In the genomic region with DNA sequence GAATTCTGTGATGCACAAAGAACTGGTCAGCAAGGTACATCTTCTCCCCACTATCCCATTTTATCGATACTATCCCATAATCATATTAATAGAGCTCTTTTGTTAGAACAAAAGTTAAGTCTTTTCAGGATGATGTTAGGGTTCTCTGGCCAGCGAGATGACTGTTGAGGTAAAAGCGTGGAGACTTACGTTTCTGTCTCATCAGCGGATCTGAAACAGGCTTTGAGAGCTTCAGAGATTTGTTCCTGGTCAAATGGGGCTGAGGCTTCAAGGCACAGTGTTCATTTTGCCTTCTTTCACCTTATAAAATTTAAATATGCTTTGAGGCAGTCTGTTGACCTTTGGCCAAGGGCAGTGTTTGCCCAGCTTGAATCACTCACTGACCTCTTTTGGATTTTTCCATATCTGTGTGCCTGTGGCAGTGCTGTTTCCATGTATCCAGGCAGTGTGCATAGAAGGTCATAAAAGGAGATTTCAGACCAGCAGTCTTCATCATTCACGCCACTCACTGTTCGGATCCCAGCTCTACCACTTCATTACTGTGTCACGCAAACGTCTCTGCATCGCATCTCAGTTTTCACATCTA, we compare ENCODE assay signal across 1 cellular context.
TF ChIP-seq lines count a peak whose summit lies in the region.

No MANE protein-coding gene starts in this region.

TF ChIP-seq in HepG2, 621 proteins besides CTCF, POLR2A, EP300 and RAD21 (continued from another document and continues in another):
- peak; percentile 27; the same call in 1 of the 2 replicates for TF ChIP-seq SALL1 (CRISPR knock-in tag; IDR thresholded peaks at IDR 0.05)
- TF ChIP-seq, protein P1, sequence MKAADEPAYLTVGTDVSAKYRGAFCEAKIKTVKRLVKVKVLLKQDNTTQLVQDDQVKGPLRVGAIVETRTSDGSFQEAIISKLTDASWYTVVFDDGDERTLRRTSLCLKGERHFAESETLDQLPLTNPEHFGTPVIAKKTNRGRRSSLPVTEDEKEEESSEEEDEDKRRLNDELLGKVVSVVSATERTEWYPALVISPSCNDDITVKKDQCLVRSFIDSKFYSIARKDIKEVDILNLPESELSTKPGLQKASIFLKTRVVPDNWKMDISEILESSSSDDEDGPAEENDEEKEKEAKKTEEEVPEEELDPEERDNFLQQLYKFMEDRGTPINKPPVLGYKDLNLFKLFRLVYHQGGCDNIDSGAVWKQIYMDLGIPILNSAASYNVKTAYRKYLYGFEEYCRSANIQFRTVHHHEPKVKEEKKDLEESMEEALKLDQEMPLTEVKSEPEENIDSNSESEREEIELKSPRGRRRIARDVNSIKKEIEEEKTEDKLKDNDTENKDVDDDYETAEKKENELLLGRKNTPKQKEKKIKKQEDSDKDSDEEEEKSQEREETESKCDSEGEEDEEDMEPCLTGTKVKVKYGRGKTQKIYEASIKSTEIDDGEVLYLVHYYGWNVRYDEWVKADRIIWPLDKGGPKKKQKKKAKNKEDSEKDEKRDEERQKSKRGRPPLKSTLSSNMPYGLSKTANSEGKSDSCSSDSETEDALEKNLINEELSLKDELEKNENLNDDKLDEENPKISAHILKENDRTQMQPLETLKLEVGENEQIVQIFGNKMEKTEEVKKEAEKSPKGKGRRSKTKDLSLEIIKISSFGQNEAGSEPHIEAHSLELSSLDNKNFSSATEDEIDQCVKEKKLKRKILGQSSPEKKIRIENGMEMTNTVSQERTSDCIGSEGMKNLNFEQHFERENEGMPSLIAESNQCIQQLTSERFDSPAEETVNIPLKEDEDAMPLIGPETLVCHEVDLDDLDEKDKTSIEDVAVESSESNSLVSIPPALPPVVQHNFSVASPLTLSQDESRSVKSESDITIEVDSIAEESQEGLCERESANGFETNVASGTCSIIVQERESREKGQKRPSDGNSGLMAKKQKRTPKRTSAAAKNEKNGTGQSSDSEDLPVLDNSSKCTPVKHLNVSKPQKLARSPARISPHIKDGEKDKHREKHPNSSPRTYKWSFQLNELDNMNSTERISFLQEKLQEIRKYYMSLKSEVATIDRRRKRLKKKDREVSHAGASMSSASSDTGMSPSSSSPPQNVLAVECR (CRISPR knock-in tag; IDR thresholded peaks at IDR 0.05; ENCODE audit: borderline replicate concordance), result no peak
- TF ChIP-seq NR2F6 (IDR thresholded peaks at IDR 0.05), result peak; percentile 50; the same call in 1 of the 2 replicates
- TF ChIP-seq NR2F6 (CRISPR knock-in tag; IDR thresholded peaks at IDR 0.05), result peak; percentile 61; the same call in 1 of the 2 replicates
- TF ChIP-seq RXRB (CRISPR knock-in tag; IDR thresholded peaks at IDR 0.05; ENCODE audit: borderline replicate concordance), result peak; percentile 30; the same call in 1 of the 2 replicates
- TF ChIP-seq, protein P2, sequence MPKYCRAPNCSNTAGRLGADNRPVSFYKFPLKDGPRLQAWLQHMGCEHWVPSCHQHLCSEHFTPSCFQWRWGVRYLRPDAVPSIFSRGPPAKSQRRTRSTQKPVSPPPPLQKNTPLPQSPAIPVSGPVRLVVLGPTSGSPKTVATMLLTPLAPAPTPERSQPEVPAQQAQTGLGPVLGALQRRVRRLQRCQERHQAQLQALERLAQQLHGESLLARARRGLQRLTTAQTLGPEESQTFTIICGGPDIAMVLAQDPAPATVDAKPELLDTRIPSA (CRISPR knock-in tag; IDR thresholded peaks at IDR 0.05; ENCODE audit: borderline replicate concordance), result no peak
- peak; percentile 26; the same call in 1 of the 2 replicates for TF ChIP-seq HNF4G (IDR thresholded peaks at IDR 0.05; ENCODE audit: borderline replicate concordance, low read depth, low read length)
- no peak for TF ChIP-seq HNF4G (CRISPR knock-in tag; IDR thresholded peaks at IDR 0.05; ENCODE audit: borderline replicate concordance, low read depth)
- no peak for TF ChIP-seq MYNN (CRISPR knock-in tag; IDR thresholded peaks at IDR 0.05; ENCODE audit: low read depth)
- TF ChIP-seq HOXA9 (CRISPR knock-in tag; IDR thresholded peaks at IDR 0.05; ENCODE audit: borderline replicate concordance), result no peak
- TF ChIP-seq NFATC3 (CRISPR knock-in tag; IDR thresholded peaks at IDR 0.05), result no peak
- peak; percentile 35; the same call in 1 of the 2 replicates for TF ChIP-seq HMG20A (CRISPR knock-in tag; IDR thresholded peaks at IDR 0.05; ENCODE audit: borderline replicate concordance)
- no peak for TF ChIP-seq CENPT (CRISPR knock-in tag; IDR thresholded peaks at IDR 0.05; ENCODE audit: low read depth)
- TF ChIP-seq ZNF7 (CRISPR knock-in tag; IDR thresholded peaks at IDR 0.05), result peak; percentile 61; the same call in 1 of the 2 replicates
- peak; percentile 80 for TF ChIP-seq ZBTB26 (CRISPR knock-in tag; IDR thresholded peaks at IDR 0.05; ENCODE audit: borderline replicate concordance)
- TF ChIP-seq, protein P3, sequence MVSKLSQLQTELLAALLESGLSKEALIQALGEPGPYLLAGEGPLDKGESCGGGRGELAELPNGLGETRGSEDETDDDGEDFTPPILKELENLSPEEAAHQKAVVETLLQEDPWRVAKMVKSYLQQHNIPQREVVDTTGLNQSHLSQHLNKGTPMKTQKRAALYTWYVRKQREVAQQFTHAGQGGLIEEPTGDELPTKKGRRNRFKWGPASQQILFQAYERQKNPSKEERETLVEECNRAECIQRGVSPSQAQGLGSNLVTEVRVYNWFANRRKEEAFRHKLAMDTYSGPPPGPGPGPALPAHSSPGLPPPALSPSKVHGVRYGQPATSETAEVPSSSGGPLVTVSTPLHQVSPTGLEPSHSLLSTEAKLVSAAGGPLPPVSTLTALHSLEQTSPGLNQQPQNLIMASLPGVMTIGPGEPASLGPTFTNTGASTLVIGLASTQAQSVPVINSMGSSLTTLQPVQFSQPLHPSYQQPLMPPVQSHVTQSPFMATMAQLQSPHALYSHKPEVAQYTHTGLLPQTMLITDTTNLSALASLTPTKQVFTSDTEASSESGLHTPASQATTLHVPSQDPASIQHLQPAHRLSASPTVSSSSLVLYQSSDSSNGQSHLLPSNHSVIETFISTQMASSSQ (IDR thresholded peaks at IDR 0.05; ENCODE audit: low read depth), result no peak
- TF ChIP-seq, protein P3 (CRISPR knock-in tag; IDR thresholded peaks at IDR 0.05; ENCODE audit: borderline replicate concordance), result no peak
- TF ChIP-seq SAP130 (CRISPR knock-in tag; IDR thresholded peaks at IDR 0.05; ENCODE audit: low read depth), result 0 out of 2 replicates have a peak, but pooled peaks have one; percentile 17
- TF ChIP-seq MAFF (IDR thresholded peaks at IDR 0.05; ENCODE audit: low read depth, low read length), result 0 out of 2 replicates have a peak, but pooled peaks have one; percentile 16
- TF ChIP-seq FOXA3 (CRISPR knock-in tag; IDR thresholded peaks at IDR 0.05), result peak; percentile 40; the same call in 1 of the 2 replicates
- TF ChIP-seq SOX13 (IDR thresholded peaks at IDR 0.05), result no peak
- TF ChIP-seq SOX13 (CRISPR knock-in tag; conservative IDR thresholded peaks at IDR 0.05 in 1 of 2, IDR thresholded peaks at IDR 0.05 in 1 of 2), result peak in 1 of 2 experiments; percentile 27; a peak in 1 of 4 replicates
- no peak for TF ChIP-seq KDM3A (CRISPR knock-in tag; IDR thresholded peaks at IDR 0.05; ENCODE audit: low read depth)
- no peak for TF ChIP-seq HMGA1 (CRISPR knock-in tag; conservative IDR thresholded peaks at IDR 0.05)
- TF ChIP-seq ZNF543 (CRISPR knock-in tag; IDR thresholded peaks at IDR 0.05), result no peak
- no peak for TF ChIP-seq RFX1 (IDR thresholded peaks at IDR 0.05)
- peak; percentile 38 to 58; a peak in 2 of 4 replicates for TF ChIP-seq MAFK (conservative IDR thresholded peaks at IDR 0.05 in 1 of 2, IDR thresholded peaks at IDR 0.05 in 1 of 2; ENCODE audit: low read length in 2 of 2)
- no peak for TF ChIP-seq ZNF883 (CRISPR knock-in tag; IDR thresholded peaks at IDR 0.05; ENCODE audit: not compliant biosample characterization)
- TF ChIP-seq SOX6 (IDR thresholded peaks at IDR 0.05), result no peak
- TF ChIP-seq SOX6 (CRISPR knock-in tag; IDR thresholded peaks at IDR 0.05), result 0 out of 2 replicates have a peak, but pooled peaks have one; percentile 24
- TF ChIP-seq FOSL2 (CRISPR knock-in tag; IDR thresholded peaks at IDR 0.05), result peak; percentile 79
- TF ChIP-seq, protein P4, sequence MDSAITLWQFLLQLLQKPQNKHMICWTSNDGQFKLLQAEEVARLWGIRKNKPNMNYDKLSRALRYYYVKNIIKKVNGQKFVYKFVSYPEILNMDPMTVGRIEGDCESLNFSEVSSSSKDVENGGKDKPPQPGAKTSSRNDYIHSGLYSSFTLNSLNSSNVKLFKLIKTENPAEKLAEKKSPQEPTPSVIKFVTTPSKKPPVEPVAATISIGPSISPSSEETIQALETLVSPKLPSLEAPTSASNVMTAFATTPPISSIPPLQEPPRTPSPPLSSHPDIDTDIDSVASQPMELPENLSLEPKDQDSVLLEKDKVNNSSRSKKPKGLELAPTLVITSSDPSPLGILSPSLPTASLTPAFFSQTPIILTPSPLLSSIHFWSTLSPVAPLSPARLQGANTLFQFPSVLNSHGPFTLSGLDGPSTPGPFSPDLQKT (CRISPR knock-in tag; IDR thresholded peaks at IDR 0.05; ENCODE audit: borderline replicate concordance), result no peak
- no peak for TF ChIP-seq NR0B2 (CRISPR knock-in tag; IDR thresholded peaks at IDR 0.05)
- no peak for TF ChIP-seq ATF1 (CRISPR knock-in tag; IDR thresholded peaks at IDR 0.05)
- TF ChIP-seq, protein P5, sequence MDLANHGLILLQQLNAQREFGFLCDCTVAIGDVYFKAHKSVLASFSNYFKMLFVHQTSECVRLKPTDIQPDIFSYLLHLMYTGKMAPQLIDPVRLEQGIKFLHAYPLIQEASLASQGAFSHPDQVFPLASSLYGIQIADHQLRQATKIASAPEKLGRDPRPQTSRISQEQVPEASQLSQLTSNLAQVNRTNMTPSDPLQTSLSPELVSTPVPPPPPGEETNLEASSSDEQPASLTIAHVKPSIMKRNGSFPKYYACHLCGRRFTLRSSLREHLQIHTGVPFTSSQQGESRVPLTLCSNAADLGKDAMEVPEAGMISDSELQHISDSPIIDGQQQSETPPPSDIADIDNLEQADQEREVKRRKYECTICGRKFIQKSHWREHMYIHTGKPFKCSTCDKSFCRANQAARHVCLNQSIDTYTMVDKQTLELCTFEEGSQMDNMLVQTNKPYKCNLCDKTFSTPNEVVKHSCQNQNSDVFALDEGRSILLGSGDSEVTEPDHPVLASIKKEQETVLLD (CRISPR knock-in tag; IDR thresholded peaks at IDR 0.05; ENCODE audit: low read depth), result no peak
- TF ChIP-seq DPF2 (CRISPR knock-in tag; IDR thresholded peaks at IDR 0.05; ENCODE audit: borderline replicate concordance, low read depth), result no peak
- no peak for TF ChIP-seq MED8 (CRISPR knock-in tag; IDR thresholded peaks at IDR 0.05; ENCODE audit: insufficient replicate concordance)
- TF ChIP-seq ZFP36 (IDR thresholded peaks at IDR 0.05; ENCODE audit: borderline replicate concordance, low read depth, low read length, partially characterized antibody), result no peak
- no peak for TF ChIP-seq ADNP (CRISPR knock-in tag; IDR thresholded peaks at IDR 0.05)
- TF ChIP-seq PRPF4 (IDR thresholded peaks at IDR 0.05; ENCODE audit: low read depth, low read length, poor library complexity, severe bottlenecking), result no peak
- TF ChIP-seq ZNF672 (CRISPR knock-in tag; IDR thresholded peaks at IDR 0.05), result no peak
- peak; percentile 68 for TF ChIP-seq HNF4A (CRISPR knock-in tag; IDR thresholded peaks at IDR 0.05)
